ENCODE assay signal across 15 cellular contexts in the genomic region with DNA sequence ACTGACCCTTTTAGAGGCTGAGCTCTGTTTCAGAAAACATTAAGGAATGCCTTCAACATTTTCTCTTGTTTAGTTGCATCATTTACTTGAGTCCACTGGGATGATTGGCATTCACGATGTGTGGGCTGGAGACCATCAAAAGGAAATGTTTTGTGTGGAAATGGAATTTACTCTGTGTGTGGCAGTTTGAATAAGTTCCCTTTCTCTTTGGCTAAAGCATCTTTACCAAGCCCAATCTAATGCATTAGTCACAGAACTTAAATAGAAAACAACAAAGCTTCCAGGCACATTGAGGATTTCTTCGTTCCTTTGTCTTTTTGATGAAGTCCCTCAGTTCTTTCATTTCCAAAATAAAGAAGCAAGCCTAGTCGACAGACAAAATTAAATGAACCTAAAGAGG.
DNase-seq lines count a peak whose midpoint lies in the region; ATAC-seq and TF ChIP-seq lines count a peak whose summit lies in the region.
"Had no signal": no experiment of that assay in that cellular context is flagged by ENCODE, and none has a peak within 500 bp of the region (broad histone marks: within the 10 kb centered on the region; RNA-seq: fewer than 3 reads in every experiment).

No MANE protein-coding gene starts in this region.

- H3K36me3 Mint-ChIP-seq in MCF 10A (ENCODE audit: insufficient read depth, unreplicated experiment) = peaks cover 4% of the 10 kb centered on the region
- H3K36me3 Mint-ChIP-seq: naive thymus-derived CD4-positive, alpha-beta T cell had no signal

- no peak overlapping the region for H3K4me2 ChIP-seq in mammary epithelial cell (ENCODE audit: insufficient read depth, low read depth, low read length)

- in situ Hi-C loops in mammary epithelial cell (cut with MboI; ENCODE audit: low sequenced_read_pairs in 2 of 2) = no loop called here

- H4K20me1 ChIP-seq in mammary epithelial cell (ENCODE audit: insufficient read depth, low read length) = no peaks in the 10 kb centered on the region

- intact Hi-C loops in mammary epithelial cell (cut with micrococcal nuclease) = no loop called here
- intact Hi-C loops in MCF 10A (cut with micrococcal nuclease) = no loop called here
- intact Hi-C loops in tibial artery (cut with DNase I; ENCODE audit: low total_unique reads) = no loop called here

- no peak overlapping the region for H3K27ac Mint-ChIP-seq in MCF 10A (ENCODE audit: low read depth, unreplicated experiment)
- H3K27ac Mint-ChIP-seq: activated CD8-positive, alpha-beta T cell treated with anti-CD3 and anti-CD28 coated beads for 36 hours; naive thymus-derived CD4-positive, alpha-beta T cell had no signal

- POLR2A ChIA-PET in MCF 10A (lab: Yijun Ruan, JAX) = no interaction called here

- DNase-seq in mammary epithelial cell (peak; percentile 0), MCF 10A (ENCODE audit: unreplicated experiment) (no peak), choroid plexus epithelial cell (ENCODE audit: low read depth) (peak; percentile 88), tibial artery (no peak), NCI-H1930 (lab: John Stamatoyannopoulos, UW) (no peak)
- DNase-seq: 8988T; activated CD8-positive, alpha-beta T cell treated with anti-CD3 and anti-CD28 coated beads for 36 hours; activated naive CD4-positive, alpha-beta T cell; dorsolateral prefrontal cortex; hippocampal formation; naive thymus-derived CD4-positive, alpha-beta T cell had no signal

- H3K4me1 ChIP-seq in mammary epithelial cell (ENCODE audit: insufficient read depth, low read length) (no peaks in the 10 kb centered on the region), iPS-20b (ENCODE audit: insufficient read depth, low read length) (peaks cover 18% of the 10 kb centered on the region), tibial artery (peaks cover 0 to 25% (median 2%) of the 10 kb centered on the region in 4 donors)

- H3K27me3 ChIP-seq in mammary epithelial cell (ENCODE audit: insufficient read depth, low read length) = no peaks in the 10 kb centered on the region
- no peaks in the 10 kb centered on the region for H3K27me3 ChIP-seq in iPS-20b (ENCODE audit: insufficient read depth, low read length)
- H3K27me3 ChIP-seq in tibial artery = no peaks in the 10 kb centered on the region
- H3K27me3 ChIP-seq: dorsolateral prefrontal cortex had no signal

- H3K27me3 Mint-ChIP-seq in MCF 10A (ENCODE audit: insufficient read depth, unreplicated experiment) = no peaks in the 10 kb centered on the region

- WGBS in mammary epithelial cell (ENCODE audit: low coverage, missing lambda C conversion rate) = 18% methylated on average over 3 of the region's 3 CpGs

- no peak for ATAC-seq in HG02571 (IDR thresholded peaks at IDR 0.05; ENCODE audit: unreplicated experiment)
- no peak for ATAC-seq in GM21717 (IDR thresholded peaks at IDR 0.05; ENCODE audit: unreplicated experiment)
- ATAC-seq: activated CD8-positive, alpha-beta T cell treated with anti-CD3 and anti-CD28 coated beads for 36 hours; naive thymus-derived CD4-positive, alpha-beta T cell had no signal

- H3K4me3 ChIP-seq in mammary epithelial cell (replicated peaks in 1 of 3; ENCODE audit: insufficient read depth in 1 of 3, low read depth in 2 of 3, low read length in 3 of 3) (no peak overlapping the region), choroid plexus epithelial cell (ENCODE audit: low read depth, low read length) (no peak overlapping the region), iPS-20b (ENCODE audit: low read length) (0 out of 2 replicates have a peak overlapping the region, but pooled peaks have one; percentile 5), tibial artery (no peak overlapping the region)
- H3K4me3 ChIP-seq: dorsolateral prefrontal cortex, skin epidermis had no signal

- no peak overlapping the region for H3K9ac ChIP-seq in mammary epithelial cell (ENCODE audit: insufficient read depth, low read length)
- H3K9ac ChIP-seq in iPS-20b (ENCODE audit: low read depth, low read length) = no peak overlapping the region

- H3K79me2 ChIP-seq in mammary epithelial cell (ENCODE audit: insufficient read depth, low read length) = no peaks in the 10 kb centered on the region

- dilution Hi-C loops in mammary epithelial cell (cut with HindIII; ENCODE audit: low sequenced_read_pairs) = no loop called here

- H3K4me1 Mint-ChIP-seq in MCF 10A (ENCODE audit: insufficient read depth, unreplicated experiment) = no peaks in the 10 kb centered on the region
- H3K4me1 Mint-ChIP-seq: naive thymus-derived CD4-positive, alpha-beta T cell had no signal

- no peaks in the 10 kb centered on the region for H3K36me3 ChIP-seq in mammary epithelial cell (ENCODE audit: insufficient read depth, low read length)
- 0 out of 2 replicates have a peak, but pooled peaks cover 8% of the 10 kb centered on the region for H3K36me3 ChIP-seq in iPS-20b (ENCODE audit: insufficient read depth, low read depth, low read length)
- no peaks in the 10 kb centered on the region for H3K36me3 ChIP-seq in tibial artery

- no TSS peak for BruUV-seq in mammary epithelial cell (replicated peaks; lab: Mats Ljungman, UMichigan)
- BruUV-seq in MCF 10A (replicated peaks; lab: Mats Ljungman, UMichigan) = no TSS peak

- peaks cover 12% of the 10 kb centered on the region for H3K9me3 Mint-ChIP-seq in MCF 10A (ENCODE audit: unreplicated experiment)
- H3K9me3 Mint-ChIP-seq: activated CD8-positive, alpha-beta T cell treated with anti-CD3 and anti-CD28 coated beads for 36 hours had no signal

- H3K9me3 ChIP-seq in mammary epithelial cell (replicated peaks; ENCODE audit: insufficient read depth, low read length) (no peaks in the 10 kb centered on the region), iPS-20b (ENCODE audit: insufficient read depth, low read depth, low read length) (peaks cover 12% of the 10 kb centered on the region), tibial artery (no peaks in the 10 kb centered on the region)

- no peak overlapping the region for H3K4me3 Mint-ChIP-seq in MCF 10A (ENCODE audit: unreplicated experiment)
- H3K4me3 Mint-ChIP-seq: activated CD8-positive, alpha-beta T cell treated with anti-CD3 and anti-CD28 coated beads for 36 hours; naive thymus-derived CD4-positive, alpha-beta T cell had no signal

- H3K27ac ChIP-seq in mammary epithelial cell (ENCODE audit: insufficient read depth, low read depth, low read length) (no peak overlapping the region), iPS-20b (ENCODE audit: low read length) (no peak overlapping the region), tibial artery (peak overlapping the region; percentile 4 to 22)
- H3K27ac ChIP-seq: dorsolateral prefrontal cortex had no signal

- H2AFZ ChIP-seq in mammary epithelial cell (ENCODE audit: low read depth, low read length) = no peak overlapping the region

- CTCF ChIA-PET in mammary epithelial cell (lab: Charles Lee; ENCODE audit: low non-redundant PET) = no interaction called here
- CTCF ChIA-PET in MCF 10A (lab: Yijun Ruan, JAX) = no interaction called here

- TF ChIP-seq CTCF in mammary epithelial cell (conservative IDR thresholded peaks at IDR 0.05 in 1 of 2, IDR thresholded peaks at IDR 0.05 in 1 of 2; ENCODE audit: extremely low read depth in 1 of 2, insufficient read depth in 1 of 2, low read depth in 1 of 2, low read length in 2 of 2) = no peak
- no peak for TF ChIP-seq CTCF in MCF 10A (IDR thresholded peaks at IDR 0.05; ENCODE audit: unreplicated experiment)
- TF ChIP-seq CTCF in choroid plexus epithelial cell (conservative IDR thresholded peaks at IDR 0.05; ENCODE audit: low read depth, low read length) = no peak
- no peak for TF ChIP-seq CTCF in tibial artery (IDR thresholded peaks at IDR 0.05)

Comparison
In these comparisons a context has a peak if more than half of its experiments do, and no peak if none do; other contexts are left out.
1. DNase-seq: peak in mammary epithelial cell (single experiment) and choroid plexus epithelial cell (single experiment); none in MCF 10A (single experiment), tibial artery (0 of 2) and NCI-H1930 (0 of 2).
2. H3K27ac ChIP-seq: peak in tibial artery (2 of 2); none in mammary epithelial cell (single experiment) and iPS-20b (single experiment).